ENCODE assay signal across 1 cellular context in genomic region chr6:125050663-125051318, GRCh38.
TF ChIP-seq lines count a peak whose summit lies in the region.

No MANE protein-coding gene starts in this region.

TF ChIP-seq in A549, 52 proteins besides CTCF, POLR2A, EP300 and RAD21 (continued from another document):
- TF ChIP-seq REST (IDR thresholded peaks at IDR 0.05) (no peak), JUNB (IDR thresholded peaks at IDR 0.05) (no peak), ZNF302 (CRISPR knock-in tag; IDR thresholded peaks at IDR 0.05) (no peak), CHD4 (IDR thresholded peaks at IDR 0.05; ENCODE audit: borderline replicate concordance) (no peak)
